Comparison of ENCODE assay signal across 12 cellular contexts in the genomic region with DNA sequence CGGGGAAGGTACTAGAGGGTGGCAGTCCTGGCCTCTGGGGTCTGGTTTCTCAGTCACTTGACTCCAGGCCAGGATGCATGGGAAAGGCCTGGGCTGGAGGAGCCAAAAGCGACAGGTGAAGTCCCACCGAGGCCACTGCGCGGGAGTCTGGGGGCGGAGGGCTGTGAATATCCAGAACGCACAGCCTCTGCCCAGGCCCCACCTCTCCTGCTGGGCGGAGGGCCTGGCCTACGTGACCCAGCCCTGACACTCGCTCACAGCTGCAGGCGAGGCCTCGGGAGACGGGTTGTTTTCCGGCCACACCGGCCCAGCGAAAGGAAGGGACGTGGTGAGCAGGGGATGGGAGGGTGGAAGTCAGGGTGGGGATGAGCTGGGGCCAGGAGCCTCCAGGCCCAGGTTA.
A peak's percentile ranks its signal among the peaks of the same experiment; 100 is the strongest.
DNase-seq lines count a peak whose midpoint lies in the region; ATAC-seq, FAIRE-seq and TF ChIP-seq lines count a peak whose summit lies in the region.
"Had no signal": no experiment of that assay in that cellular context is flagged by ENCODE, and none has a peak within 500 bp of the region (broad histone marks: within the 10 kb centered on the region; RNA-seq: fewer than 3 reads in every experiment).

No MANE protein-coding gene starts in this region.

- TF ChIP-seq CTCF in AG10803 (conservative IDR thresholded peaks at IDR 0.05; ENCODE audit: low read length): no peak
- TF ChIP-seq CTCF in RWPE1 (conservative IDR thresholded peaks at IDR 0.05; ENCODE audit: low read depth): no peak
- TF ChIP-seq CTCF in fibroblast of lung (conservative IDR thresholded peaks at IDR 0.05 in 1 of 2, IDR thresholded peaks at IDR 0.05 in 1 of 2; ENCODE audit: low read depth in 1 of 2, low read length in 2 of 2): no peak
- TF ChIP-seq CTCF in pancreas (IDR thresholded peaks at IDR 0.05): no peak

- FAIRE-seq in pancreas (lab: Jason Lieb, UNC): no peak

- CTCF ChIA-PET in RWPE1 (lab: Yijun Ruan, JAX): interaction anchor here (0.6 kb wide), 1 partner anchor 302 kb away, joined by 5 read pairs; no protein-coding TSS in a partner anchor

- H3K27ac ChIP-seq in RWPE1 (peak overlapping the region; percentile 96), fibroblast of lung (ENCODE audit: insufficient read depth, low read length) (peak overlapping the region; percentile 77), pancreas (no peak overlapping the region)

- in situ Hi-C loops in G401 (cut with HindIII; ENCODE audit: low sequenced_read_pairs): no loop called here

- H3K4me1 ChIP-seq in fibroblast of lung (ENCODE audit: control insufficient read depth, extremely low read depth, insufficient read depth, low read length): peaks cover 61% of the 10 kb centered on the region
- peaks cover 4 to 43% (median 36%) of the 10 kb centered on the region in 3 donors for H3K4me1 ChIP-seq in pancreas

- POLR2A ChIA-PET in RWPE1 (lab: Yijun Ruan, JAX; ENCODE audit: low non-redundant PET): interaction anchor here (1.1 kb wide), 1 partner anchor 30 kb away, joined by 4 read pairs; no protein-coding TSS in a partner anchor

- H3K9ac ChIP-seq in fibroblast of lung (ENCODE audit: insufficient read depth, low read length): peak overlapping the region; percentile 57

- WGBS in pancreas, 2 donors: 37 to 40% methylated on average over 13 to 17 of the region's 17 CpGs

- peaks cover 60% of the 10 kb centered on the region for H3K79me2 ChIP-seq in fibroblast of lung (ENCODE audit: control insufficient read depth, insufficient read depth, low read length)

- peak; percentile 41 for DNase-seq in AG10803 (ENCODE audit: low read depth)
- no peak for DNase-seq in RWPE1 (ENCODE audit: low spot score)
- DNase-seq in fibroblast of lung (ENCODE audit: low read depth in 2 of 2): peak in 1 of 2 donors; percentile 49
- peak in 1 of 6 donors; percentile 79 for DNase-seq in pancreas
- DNase-seq in NCI-H1048 (lab: John Stamatoyannopoulos, UW): no peak
- no peak for DNase-seq in G401 (ENCODE audit: low spot score)
- no peak for DNase-seq in mucosa of gallbladder (ENCODE audit: low spot score)
- DNase-seq: aorta, natural killer cell, NCI-H2227 treated with DMSO at 0.1 percent for 48 hours had no signal

- H3K36me3 ChIP-seq in fibroblast of lung (ENCODE audit: control insufficient read depth, insufficient read depth, low read length) (peaks cover 19% of the 10 kb centered on the region), pancreas (peaks cover 0 to 21% (median 10%) of the 10 kb centered on the region in 3 donors)

- H3K4me2 ChIP-seq in fibroblast of lung (ENCODE audit: extremely low read depth, insufficient read depth, low read length): peak overlapping the region; percentile 66

- H2AFZ ChIP-seq in fibroblast of lung (ENCODE audit: low read length): no peak overlapping the region

- no peak for ATAC-seq in pancreas
- ATAC-seq in HG02610 (IDR thresholded peaks at IDR 0.05; ENCODE audit: unreplicated experiment): no peak
- ATAC-seq: natural killer cell had no signal

- H4K20me1 ChIP-seq in fibroblast of lung (ENCODE audit: control insufficient read depth, extremely low read depth, insufficient read depth, low read length): no peaks in the 10 kb centered on the region

- peak overlapping the region; percentile 87 for H3K4me3 ChIP-seq in AG10803 (ENCODE audit: low read length)
- peak overlapping the region in 1 of 4 experiments; percentile 42 for H3K4me3 ChIP-seq in fibroblast of lung (replicated peaks in 1 of 4; ENCODE audit: control extremely low read depth in 1 of 4, insufficient read depth in 1 of 4, low read depth in 3 of 4, low read length in 4 of 4)
- peak overlapping the region in 3 of 4 donors; percentile 10 to 70 (median 61) for H3K4me3 ChIP-seq in pancreas

- H3K9me3 ChIP-seq in fibroblast of lung (ENCODE audit: control insufficient read depth, insufficient read depth, low read depth, low read length): no peaks in the 10 kb centered on the region
- no peaks in the 10 kb centered on the region for H3K9me3 ChIP-seq in pancreas
- H3K9me3 ChIP-seq: upper lobe of left lung had no signal

- H3K27me3 ChIP-seq in fibroblast of lung (ENCODE audit: control insufficient read depth, insufficient read depth, low read length): no peaks in the 10 kb centered on the region
- H3K27me3 ChIP-seq in pancreas: no peaks in the 10 kb centered on the region
- H3K27me3 ChIP-seq: upper lobe of left lung had no signal

- intact Hi-C loops in pancreas (cut with DNase I): loop anchor here in 1 of 3 donors (10.0 kb wide), 1 partner anchor 109 kb away; no protein-coding TSS in a partner anchor

Comparison
In these comparisons a context has a peak if more than half of its experiments do, and no peak if none do; other contexts are left out.
1. H3K27ac ChIP-seq: peak in RWPE1 (single experiment) and fibroblast of lung (single experiment); none in pancreas (0 of 4).